ENCODE assay signal across 1 cellular context in the genomic region with DNA sequence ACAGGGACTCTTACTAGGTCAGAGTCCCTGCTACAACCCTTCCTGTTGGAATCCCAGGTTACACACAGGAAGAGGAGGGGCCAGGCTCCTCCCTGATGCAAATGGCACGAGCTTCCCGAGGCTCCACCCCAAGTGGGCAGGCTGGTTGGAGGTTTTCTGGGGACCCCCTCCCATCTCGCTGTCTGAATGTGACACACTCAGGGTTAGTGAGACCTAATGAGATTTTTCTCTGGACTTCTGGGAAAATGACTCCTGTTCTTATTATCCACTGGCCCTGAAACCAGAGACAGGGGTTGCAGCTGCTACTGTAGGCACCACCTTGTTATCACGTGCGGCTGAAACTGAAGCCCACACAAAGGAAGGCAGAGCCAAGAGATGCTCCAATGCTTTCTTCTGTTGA.
TF ChIP-seq lines count a peak whose summit lies in the region.

No MANE protein-coding gene starts in this region.

TF ChIP-seq in IMR-90, 13 proteins besides CTCF, POLR2A, EP300 and RAD21:
- TF ChIP-seq, protein P1, sequence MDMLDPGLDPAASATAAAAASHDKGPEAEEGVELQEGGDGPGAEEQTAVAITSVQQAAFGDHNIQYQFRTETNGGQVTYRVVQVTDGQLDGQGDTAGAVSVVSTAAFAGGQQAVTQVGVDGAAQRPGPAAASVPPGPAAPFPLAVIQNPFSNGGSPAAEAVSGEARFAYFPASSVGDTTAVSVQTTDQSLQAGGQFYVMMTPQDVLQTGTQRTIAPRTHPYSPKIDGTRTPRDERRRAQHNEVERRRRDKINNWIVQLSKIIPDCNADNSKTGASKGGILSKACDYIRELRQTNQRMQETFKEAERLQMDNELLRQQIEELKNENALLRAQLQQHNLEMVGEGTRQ (IDR thresholded peaks at IDR 0.05; ENCODE audit: low read depth, low read length) = no peak
- TF ChIP-seq MAZ (IDR thresholded peaks at IDR 0.05; ENCODE audit: borderline replicate concordance, low read depth, low read length) (no peak), SMC3 (IDR thresholded peaks at IDR 0.05; ENCODE audit: low read depth, low read length) (no peak), RFX5 (IDR thresholded peaks at IDR 0.05; ENCODE audit: low read depth, low read length) (no peak), CHD1 (IDR thresholded peaks at IDR 0.05; ENCODE audit: low read depth, low read length) (no peak), MXI1 (IDR thresholded peaks at IDR 0.05; ENCODE audit: borderline replicate concordance, low read depth, low read length) (no peak)
- TF ChIP-seq, protein P2, sequence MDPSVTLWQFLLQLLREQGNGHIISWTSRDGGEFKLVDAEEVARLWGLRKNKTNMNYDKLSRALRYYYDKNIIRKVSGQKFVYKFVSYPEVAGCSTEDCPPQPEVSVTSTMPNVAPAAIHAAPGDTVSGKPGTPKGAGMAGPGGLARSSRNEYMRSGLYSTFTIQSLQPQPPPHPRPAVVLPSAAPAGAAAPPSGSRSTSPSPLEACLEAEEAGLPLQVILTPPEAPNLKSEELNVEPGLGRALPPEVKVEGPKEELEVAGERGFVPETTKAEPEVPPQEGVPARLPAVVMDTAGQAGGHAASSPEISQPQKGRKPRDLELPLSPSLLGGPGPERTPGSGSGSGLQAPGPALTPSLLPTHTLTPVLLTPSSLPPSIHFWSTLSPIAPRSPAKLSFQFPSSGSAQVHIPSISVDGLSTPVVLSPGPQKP (IDR thresholded peaks at IDR 0.05; ENCODE audit: borderline replicate concordance, low read depth, low read length) = no peak
